27 cellular contexts compared by ENCODE assay signal in the genomic region with DNA sequence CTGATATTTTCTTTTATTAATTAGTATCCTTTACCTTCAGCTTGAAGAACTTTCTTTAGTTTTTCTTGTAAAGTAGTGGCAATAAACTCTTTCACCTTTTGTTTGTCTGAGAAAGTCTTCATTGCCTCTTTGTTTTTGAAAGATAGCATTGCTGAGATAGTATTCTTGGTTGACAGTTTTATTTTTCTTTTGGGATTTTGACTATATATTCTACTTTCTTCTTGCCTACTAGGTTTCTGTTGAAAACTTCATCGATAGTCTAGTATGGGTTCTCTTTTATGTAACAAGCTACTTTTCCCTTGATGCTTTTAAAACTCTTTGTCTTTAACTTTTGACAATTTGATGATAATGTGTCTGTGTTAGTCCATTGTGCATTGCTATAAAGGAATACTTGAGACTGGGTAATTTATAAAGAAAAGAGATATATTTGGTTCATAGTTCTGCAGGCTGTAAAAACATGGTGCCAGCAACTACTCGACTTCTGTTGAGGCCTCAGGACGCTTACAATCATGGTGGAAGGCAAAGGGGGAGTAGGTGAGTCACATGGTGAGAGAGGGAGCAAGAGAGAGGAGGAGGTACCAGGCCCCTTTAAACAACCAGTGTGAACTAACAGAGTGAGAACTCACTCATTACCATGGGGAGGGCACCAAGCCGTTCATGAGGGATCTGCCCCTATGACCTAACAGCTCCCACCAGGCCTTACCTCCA.
"Had no signal": no experiment of that assay in that cellular context is flagged by ENCODE, and none has a peak within 500 bp of the region (broad histone marks: within the 10 kb centered on the region; RNA-seq: fewer than 3 reads in every experiment).

No MANE protein-coding gene starts in this region.

- H3K4me2 ChIP-seq: KMS-11 had no signal

- H3K4me1 ChIP-seq: Peyer's patch had no signal

- H3K36me3 ChIP-seq: Peyer's patch had no signal

- ATAC-seq: activated CD8-positive, alpha-beta T cell treated with anti-CD3 and anti-CD28 coated beads, Interleukin-2, amount 10 ng/mL, durations not matched to agents 7 days and 5 days; activated naive CD4-positive, alpha-beta T cell treated with anti-CD3 and anti-CD28 coated beads, Interleukin-2, amount 50 U/mL, for 72 hours; PC-3; Right ventricle myocardium inferior had no signal

- H3K27me3 Mint-ChIP-seq: activated CD4-positive, alpha-beta T cell treated with anti-CD3 and anti-CD28 coated beads, Interleukin-2, amount 10 ng/mL, durations not matched to agents 24 days and 14 days; activated T-cell treated with anti-CD3 and anti-CD28 coated beads, Interleukin-2, amount 50 U/mL, for 24 hours; brain had no signal

- H3K27ac Mint-ChIP-seq: activated CD4-positive, alpha-beta T cell treated with anti-CD3 and anti-CD28 coated beads, Interleukin-2, amount 10 ng/mL, durations not matched to agents 24 days and 14 days; activated CD8-positive, alpha-beta T cell treated with anti-CD3 and anti-CD28 coated beads, Interleukin-2, amount 10 ng/mL, durations not matched to agents 7 days and 5 days; activated naive CD4-positive, alpha-beta T cell treated with anti-CD3 and anti-CD28 coated beads for 36 hours; activated naive CD4-positive, alpha-beta T cell treated with anti-CD3 and anti-CD28 coated beads, Interleukin-2, amount 50 U/mL, for 72 hours; activated T-cell treated with anti-CD3 and anti-CD28 coated beads, Interleukin-2, amount 50 U/mL, for 24 hours; activated T-helper 1 cell treated with anti-CD3 and anti-CD28 coated beads, Interleukin-12 subunit alpha, Interleukin-12 subunit beta, Interleukin-2, Interleukin-4 antibody, amounts not matched to agents 30 ng/mL and 10 ng/mL and 1 ng/mL, durations not matched to agents 14 hours and 24 hours and 36 hours; brain had no signal

- H3K4me3 Mint-ChIP-seq: activated CD4-positive, alpha-beta T cell treated with anti-CD3 and anti-CD28 coated beads, Interleukin-2, amount 10 ng/mL, durations not matched to agents 24 days and 14 days; activated CD8-positive, alpha-beta T cell treated with anti-CD3 and anti-CD28 coated beads, Interleukin-2, amount 10 ng/mL, durations not matched to agents 7 days and 5 days; activated naive CD4-positive, alpha-beta T cell treated with anti-CD3 and anti-CD28 coated beads for 36 hours; activated T-cell treated with anti-CD3 and anti-CD28 coated beads, Interleukin-2, amount 50 U/mL, for 24 hours; activated T-helper 1 cell treated with anti-CD3 and anti-CD28 coated beads, Interleukin-12 subunit alpha, Interleukin-12 subunit beta, Interleukin-2, Interleukin-4 antibody, amounts not matched to agents 30 ng/mL and 10 ng/mL and 1 ng/mL, durations not matched to agents 14 hours and 24 hours and 36 hours; brain had no signal

- DNase-seq: activated CD4-positive, alpha-beta T cell treated with anti-CD3 and anti-CD28 coated beads, Interleukin-2, amount 10 ng/mL, durations not matched to agents 24 days and 14 days; activated CD4-positive, alpha-beta T cell treated with anti-CD3 and anti-CD28 coated beads, Interleukin-2, amount 50 U/mL, for 48 hours; activated CD8-positive, alpha-beta T cell treated with anti-CD3 and anti-CD28 coated beads, Interleukin-2, amount 10 ng/mL, durations not matched to agents 7 days and 5 days; activated gamma-delta T cell treated with Interleukin-2 at 50 U/mL for 16 hours; activated naive CD4-positive, alpha-beta T cell treated with anti-CD3 and anti-CD28 coated beads for 36 hours; activated T-cell treated with anti-CD3 and anti-CD28 coated beads, Interleukin-2, amount 50 U/mL, for 24 hours; anterior cingulate cortex; caudate nucleus; cerebellar nuclear complex; MM.1S; MV-4-11; NCI-H1092; NCI-H1436 treated with DMSO at 0.1 percent for 48 hours; NCI-H1694 treated with DMSO at 0.1 percent for 48 hours; NCI-H2029; NCI-H345; NCI-H524 treated with DMSO at 0.1 percent for 48 hours; PC-3; Peyer's patch; SIG-M5; T1000 had no signal

- H3K4me3 ChIP-seq: Peyer's patch had no signal

- H3K9ac ChIP-seq: KMS-11 had no signal

- H3K27ac ChIP-seq: KMS-11, Peyer's patch, RWPE1 had no signal

- H3K27me3 ChIP-seq: Peyer's patch had no signal

- H3K4me1 Mint-ChIP-seq: brain had no signal
